ENCODE assay signal across 8 cellular contexts in genomic region chr22:37849089-37849751, GRCh38. TPM values are rescaled to one million over a fixed set of nuclear protein-coding genes. Genes with fewer than 3 reads are reported as not detected.
DNase-seq lines count a peak whose midpoint lies in the region; ATAC-seq and TF ChIP-seq lines count a peak whose summit lies in the region.

TSS of gene EIF3L (plus strand) at chr22:37849419. CDS start at chr22:37849450, 31 bp downstream.

- peak within 1 kb of the TSS; percentile 83 for H3K4me3 ChIP-seq in WERI-Rb-1 (ENCODE audit: low read depth, low read length)
- H3K4me3 ChIP-seq in breast epithelium, result peak within 1 kb of the TSS; percentile 69 to 80 (median 77)
- H3K4me3 ChIP-seq in iPS-18c (ENCODE audit: insufficient read depth, low read depth, low read length), result peak within 1 kb of the TSS; percentile 100
- peak within 1 kb of the TSS; percentile 96 to 100 (median 99) for H3K4me3 ChIP-seq in skeletal muscle tissue (ENCODE audit: low read length in 3 of 3)

- TF ChIP-seq CTCF in WERI-Rb-1 (IDR thresholded peaks at IDR 0.05; ENCODE audit: low read depth, low read length), result no peak
- TF ChIP-seq CTCF in breast epithelium (IDR thresholded peaks at IDR 0.05), result no peak

- DNase-seq in NCI-H1417 (lab: John Stamatoyannopoulos, UW) (peak; percentile 76 to 84 (median 77)), NCI-H1417 treated with DMSO at 0.1 percent for 48 hours (lab: John Stamatoyannopoulos, UW) (no peak), NCI-H2196 (lab: John Stamatoyannopoulos, UW; ENCODE audit: unreplicated experiment) (peak; percentile 63), WERI-Rb-1 (peak; percentile 88), breast epithelium (ENCODE audit: low spot score in 2 of 2) (peak; percentile 86 to 91)

- H3K27me3 ChIP-seq in WERI-Rb-1 (ENCODE audit: insufficient read depth, low read depth, severe bottlenecking) (no peaks in the 10 kb centered on the region), breast epithelium (no peaks in the 10 kb centered on the region), skeletal muscle tissue (ENCODE audit: control insufficient read depth in 3 of 3, insufficient read depth in 3 of 3, low read length in 3 of 3) (no peaks in the 10 kb centered on the region)

- ATAC-seq in HG03045 (IDR thresholded peaks at IDR 0.05; ENCODE audit: unreplicated experiment), result peak; percentile 68

- H3K4me1 ChIP-seq in breast epithelium (peaks cover 0 to 7% of the 10 kb centered on the region in 2 donors), skeletal muscle tissue (ENCODE audit: control insufficient read depth in 3 of 3, insufficient read depth in 3 of 3, low read length in 3 of 3) (peaks cover 14 to 20% (median 16%) of the 10 kb centered on the region in 3 donors)

- peaks cover 39% of the 10 kb centered on the region for H3K36me3 ChIP-seq in WERI-Rb-1
- H3K36me3 ChIP-seq in breast epithelium, result no peaks in the 10 kb centered on the region
- H3K36me3 ChIP-seq in skeletal muscle tissue (ENCODE audit: control insufficient read depth in 3 of 3, insufficient read depth in 3 of 3, low read length in 3 of 3), result peaks cover 10 to 24% (median 23%) of the 10 kb centered on the region in 3 donors

- TF ChIP-seq POLR2A in breast epithelium (IDR thresholded peaks at IDR 0.05), result peak; percentile 82

- H3K9ac ChIP-seq in skeletal muscle tissue (ENCODE audit: low read depth in 1 of 3, low read length in 3 of 3), result peak within 1 kb of the TSS; percentile 89 to 98 (median 97)

- intact Hi-C loops in breast epithelium (cut with DNase I; ENCODE audit: low total_unique reads), result no loop called here

- no peaks in the 10 kb centered on the region for H3K9me3 ChIP-seq in WERI-Rb-1 (ENCODE audit: severe bottlenecking)
- H3K9me3 ChIP-seq in breast epithelium, result no peaks in the 10 kb centered on the region
- no peaks in the 10 kb centered on the region for H3K9me3 ChIP-seq in iPS-18c (ENCODE audit: control insufficient read depth, insufficient read depth, low read length)
- H3K9me3 ChIP-seq in skeletal muscle tissue (ENCODE audit: control insufficient read depth in 3 of 3, low read length in 3 of 3), result no peaks in the 10 kb centered on the region

- H3K27ac ChIP-seq in WERI-Rb-1 (peak within 1 kb of the TSS; percentile 87), breast epithelium (peak within 1 kb of the TSS; percentile 88 to 93), skeletal muscle tissue (ENCODE audit: low read depth, low read length) (peak within 1 kb of the TSS; percentile 91)

RNA-seq across cellular contexts. Expression of gene EIF3L, which starts in this region (rescaled TPM):
- total RNA-seq in breast epithelium (100 to 1,000 TPM; 471 to 569 (median 490) TPM), skeletal muscle tissue (706 TPM)
